In genomic region chrX:54029543-54030143, GRCh38 we compare ENCODE assay signal across 20 cellular contexts. TPM values are rescaled to one million over a fixed set of nuclear protein-coding genes. Genes with fewer than 3 reads are reported as not detected.
A peak's percentile ranks its signal among the peaks of the same experiment; 100 is the strongest.
DNase-seq lines count a peak whose midpoint lies in the region; ATAC-seq and TF ChIP-seq lines count a peak whose summit lies in the region.
"Had no signal": no experiment of that assay in that cellular context is flagged by ENCODE, and none has a peak within 500 bp of the region (broad histone marks: within the 10 kb centered on the region; RNA-seq: fewer than 3 reads in every experiment).

No MANE protein-coding gene starts in this region.

- no peaks in the 10 kb centered on the region for H3K9me3 ChIP-seq in colonic mucosa
- H3K9me3 ChIP-seq: A549, ascending aorta, left ventricle myocardium inferior, suprapubic skin had no signal

- ATAC-seq in effector memory CD8-positive, alpha-beta T cell (replicated peaks) = no peak
- no peak for ATAC-seq in stimulated activated effector memory CD8-positive, alpha-beta T cell treated with anti-CD3 and anti-CD28 coated beads, Interleukin-12 subunit alpha, Interleukin-12 subunit beta, amount 100 ng/mL, for 72 hours
- ATAC-seq: A549; naive thymus-derived CD4-positive, alpha-beta T cell had no signal

- DNase-seq in NCI-H2029 (lab: John Stamatoyannopoulos, UW) (peak; percentile 59), NCI-H2029 treated with DMSO at 0.1 percent for 48 hours (lab: John Stamatoyannopoulos, UW) (no peak), NCI-H345 treated with DMSO at 0.1 percent for 48 hours (lab: John Stamatoyannopoulos, UW; ENCODE audit: unreplicated experiment) (peak; percentile 71), T1000 (lab: John Stamatoyannopoulos, UW) (no peak), colonic mucosa (no peak), DMS 273 treated with DMSO at 0.1 percent for 48 hours (lab: John Stamatoyannopoulos, UW) (no peak)
- no peak for DNase-seq in effector memory CD8-positive, alpha-beta T cell
- DNase-seq in stimulated activated effector memory CD8-positive, alpha-beta T cell treated with anti-CD3 and anti-CD28 coated beads, Interleukin-12 subunit alpha, Interleukin-12 subunit beta, amount 100 ng/mL, for 72 hours (ENCODE audit: low spot score in 2 of 2) = no peak
- DNase-seq: activated CD8-positive, alpha-beta memory T cell treated with anti-CD3 and anti-CD28 coated beads for 24 hours; CD4-positive, alpha-beta memory T cell; KG1; left ventricle myocardium inferior; naive thymus-derived CD4-positive, alpha-beta T cell; NCI-H2227 treated with DMSO at 0.1 percent for 48 hours; OCI-M1 had no signal

- no peaks in the 10 kb centered on the region for H3K27me3 Mint-ChIP-seq in effector memory CD8-positive, alpha-beta T cell
- H3K27me3 Mint-ChIP-seq: CD4-positive, alpha-beta memory T cell; naive thymus-derived CD4-positive, alpha-beta T cell had no signal

- no peak overlapping the region for H3K4me3 Mint-ChIP-seq in effector memory CD8-positive, alpha-beta T cell
- H3K4me3 Mint-ChIP-seq in stimulated activated effector memory CD8-positive, alpha-beta T cell treated with anti-CD3 and anti-CD28 coated beads, Interleukin-12 subunit alpha, Interleukin-12 subunit beta, amount 100 ng/mL, for 72 hours = no peak overlapping the region
- H3K4me3 Mint-ChIP-seq: CD4-positive, alpha-beta memory T cell; naive thymus-derived CD4-positive, alpha-beta T cell had no signal

- peak overlapping the region; percentile 23 to 62 for H3K27ac Mint-ChIP-seq in effector memory CD8-positive, alpha-beta T cell
- H3K27ac Mint-ChIP-seq in stimulated activated effector memory CD8-positive, alpha-beta T cell treated with anti-CD3 and anti-CD28 coated beads, Interleukin-12 subunit alpha, Interleukin-12 subunit beta, amount 100 ng/mL, for 72 hours = peak overlapping the region; percentile 66

- no peak overlapping the region for H3K9ac ChIP-seq in colonic mucosa (ENCODE audit: low read depth in 2 of 2, low read length in 2 of 2)

- H3K27me3 ChIP-seq in colonic mucosa = no peaks in the 10 kb centered on the region
- H3K27me3 ChIP-seq: ascending aorta, hepatocyte, suprapubic skin had no signal

- H3K9me3 Mint-ChIP-seq in effector memory CD8-positive, alpha-beta T cell = no peaks in the 10 kb centered on the region
- H3K9me3 Mint-ChIP-seq in stimulated activated effector memory CD8-positive, alpha-beta T cell treated with anti-CD3 and anti-CD28 coated beads, Interleukin-12 subunit alpha, Interleukin-12 subunit beta, amount 100 ng/mL, for 72 hours = no peaks in the 10 kb centered on the region

- no peaks in the 10 kb centered on the region for H3K4me1 ChIP-seq in colonic mucosa
- H3K4me1 ChIP-seq: A549, ascending aorta, left ventricle myocardium inferior had no signal

- peaks cover 58% of the 10 kb centered on the region for H3K36me3 Mint-ChIP-seq in effector memory CD8-positive, alpha-beta T cell (ENCODE audit: insufficient read depth)
- H3K36me3 Mint-ChIP-seq in stimulated activated effector memory CD8-positive, alpha-beta T cell treated with anti-CD3 and anti-CD28 coated beads, Interleukin-12 subunit alpha, Interleukin-12 subunit beta, amount 100 ng/mL, for 72 hours = peaks cover 87% of the 10 kb centered on the region

- no peak overlapping the region for H3K4me3 ChIP-seq in colonic mucosa
- H3K4me3 ChIP-seq: A549, ascending aorta, hepatocyte, left ventricle myocardium inferior, suprapubic skin had no signal

- no peaks in the 10 kb centered on the region for H3K36me3 ChIP-seq in colonic mucosa

- intact Hi-C loops in colonic mucosa (cut with DNase I) = no loop called here

- H3K27ac ChIP-seq in colonic mucosa = no peak overlapping the region
- H3K27ac ChIP-seq: A549, ascending aorta, hepatocyte, HL-60, left ventricle myocardium inferior, suprapubic skin had no signal

- H3K4me1 Mint-ChIP-seq in effector memory CD8-positive, alpha-beta T cell (ENCODE audit: low read depth in 2 of 2) = peaks cover 22 to 30% of the 10 kb centered on the region in 2 donors
- H3K4me1 Mint-ChIP-seq in stimulated activated effector memory CD8-positive, alpha-beta T cell treated with anti-CD3 and anti-CD28 coated beads, Interleukin-12 subunit alpha, Interleukin-12 subunit beta, amount 100 ng/mL, for 72 hours = peaks cover 30% of the 10 kb centered on the region

- TF ChIP-seq CTCF in colonic mucosa (IDR thresholded peaks at IDR 0.05) = no peak

RNA-seq across cellular contexts. Expression of gene PHF8, which starts 14.6 kb away (rescaled TPM):
- total RNA-seq in colonic mucosa = 10 to 100 TPM; 21.4 to 31.0 TPM

Comparison
In these comparisons a context has a peak if more than half of its experiments do, and no peak if none do; other contexts are left out.
1. DNase-seq: peak in NCI-H2029 (single experiment) and NCI-H345 treated with DMSO at 0.1 percent for 48 hours (single experiment); none in NCI-H2029 treated with DMSO at 0.1 percent for 48 hours (single experiment), effector memory CD8-positive, alpha-beta T cell (0 of 3), stimulated activated effector memory CD8-positive, alpha-beta T cell treated with anti-CD3 and anti-CD28 coated beads, Interleukin-12 subunit alpha, Interleukin-12 subunit beta, amount 100 ng/mL, for 72 hours (0 of 2), T1000 (single experiment), colonic mucosa (single experiment) and DMS 273 treated with DMSO at 0.1 percent for 48 hours (single experiment).